ENCODE assay signal across 8 cellular contexts in genomic region chr18:47158314-47158853, GRCh38. TPM values are rescaled to one million over a fixed set of nuclear protein-coding genes. Genes with fewer than 3 reads are reported as not detected.
A peak's percentile ranks its signal among the peaks of the same experiment; 100 is the strongest.
DNase-seq lines count a peak whose midpoint lies in the region; ATAC-seq, FAIRE-seq and TF ChIP-seq lines count a peak whose summit lies in the region.
"Not testable (repeated sequence)": the region's sequence is repeated elsewhere in the genome, so short reads cannot be mapped to it uniquely, and the experiment has no call there.

No MANE protein-coding gene starts in this region.

- H3K27me3 ChIP-seq in HCT116 (ENCODE audit: insufficient read depth, low read length); endodermal cell (ENCODE audit: control insufficient read depth, insufficient read depth, low read length, poor library complexity, severe bottlenecking): not testable (repeated sequence)

- 94 to 95% methylated on average over 7 to 18 of the region's 18 CpGs for WGBS in endodermal cell (ENCODE audit: insufficient coverage in 1 of 2, insufficient read length in 1 of 2), 2 experiments

- not testable (repeated sequence) for H3K27me3 Mint-ChIP-seq in endodermal cell (ENCODE audit: insufficient read depth)

- POLR2A ChIA-PET in HCT116 (lab: Charles Lee) = not testable (repeated sequence)

- H3K9ac ChIP-seq in HCT116 (ENCODE audit: low read length) = 0 out of 2 replicates have a peak overlapping the region, but pooled peaks have one; percentile 5
- not testable (repeated sequence) for H3K9ac ChIP-seq in endodermal cell (ENCODE audit: extremely low read depth, low read length, poor library complexity, severe bottlenecking)

- H3K36me3 ChIP-seq in HCT116 (ENCODE audit: control insufficient read depth in 1 of 2, insufficient read depth in 2 of 2, low read length in 2 of 2) (peaks cover 3 to 15% of the 10 kb centered on the region in 2 experiments; a peak in 1 of 4 replicates), endodermal cell (ENCODE audit: control insufficient read depth, insufficient read depth, low read length) (peaks cover 27% of the 10 kb centered on the region)

- H3K4me1 Mint-ChIP-seq in endodermal cell = not testable (repeated sequence)

- H3K27ac Mint-ChIP-seq in endodermal cell = not testable (repeated sequence)

- H4K20me1 ChIP-seq in HCT116 (ENCODE audit: insufficient read depth) = not testable (repeated sequence)

- DNase-seq in EH (ENCODE audit: low read depth) = peak; percentile 50
- peak; percentile 77 for DNase-seq in HCT116 (ENCODE audit: low read depth, low spot score)
- DNase-seq in M059J (ENCODE audit: low read depth) = peak; percentile 75
- DNase-seq in RPMI7951 (ENCODE audit: low read depth) = peak; percentile 32
- DNase-seq in astrocyte of the hippocampus (ENCODE audit: low read depth, low spot score) = peak; percentile 16
- peak; percentile 62 for DNase-seq in endodermal cell
- peak; percentile 67 for DNase-seq in iris pigment epithelial cell (ENCODE audit: low read depth)
- DNase-seq in urothelium cell line (ENCODE audit: low spot score) = peak; percentile 6

- peak overlapping the region; percentile 51; the same call in 1 of the 2 replicates for H3K27ac ChIP-seq in HCT116 (ENCODE audit: low read depth, low read length)
- H3K27ac ChIP-seq in endodermal cell (ENCODE audit: low read depth, low read length) = not testable (repeated sequence)

- peaks cover 34% of the 10 kb centered on the region for H3K36me3 Mint-ChIP-seq in endodermal cell (ENCODE audit: low read depth)

- TF ChIP-seq CTCF in HCT116 (IDR thresholded peaks at IDR 0.05 in 2 of 3, conservative IDR thresholded peaks at IDR 0.05 in 1 of 3; ENCODE audit: borderline replicate concordance in 1 of 3, insufficient read depth in 1 of 3, low read depth in 2 of 3, low read length in 2 of 3); endodermal cell (conservative IDR thresholded peaks at IDR 0.05): not testable (repeated sequence)

- not testable (repeated sequence) for H3K9me2 ChIP-seq in HCT116 (ENCODE audit: insufficient read depth)

- H2AFZ ChIP-seq in HCT116 (ENCODE audit: low read depth, low read length, poor library complexity, severe bottlenecking) = not testable (repeated sequence)

- CTCF ChIA-PET in HCT116 (lab: Charles Lee) = not testable (repeated sequence)

- H3K4me3 ChIP-seq in HCT116 (replicated peaks in 1 of 2; ENCODE audit: low read depth in 1 of 2, low read length in 2 of 2); endodermal cell (ENCODE audit: low read length): not testable (repeated sequence)

- TF ChIP-seq RAD21 in HCT116 (IDR thresholded peaks at IDR 0.05; ENCODE audit: low read depth) = not testable (repeated sequence)

- H3K4me3 Mint-ChIP-seq in endodermal cell = not testable (repeated sequence)

- TF ChIP-seq POLR2A in HCT116 (IDR thresholded peaks at IDR 0.05; ENCODE audit: borderline replicate concordance, extremely low read depth, insufficient read depth, insufficient read length) = not testable (repeated sequence)

- H3K4me1 ChIP-seq in HCT116 (ENCODE audit: control insufficient read depth in 1 of 2, insufficient read depth in 2 of 2, low read length in 2 of 2) = peaks cover 15 to 19% of the 10 kb centered on the region in 2 experiments
- not testable (repeated sequence) for H3K4me1 ChIP-seq in endodermal cell (ENCODE audit: control insufficient read depth, insufficient read depth, low read length)

- RAD21 ChIA-PET in HCT116 (lab: Charles Lee; ENCODE audit: low non-redundant PET in 1 of 2, low total read pairs in 2 of 2, uncharacterized antibody in 2 of 2, unreplicated experiment in 2 of 2) = not testable (repeated sequence)

- not testable (repeated sequence) for H3K9me3 ChIP-seq in HCT116 (ENCODE audit: control insufficient read depth in 1 of 2, insufficient read depth in 1 of 2, low read depth in 1 of 2, low read length in 2 of 2); endodermal cell (ENCODE audit: control insufficient read depth, low read length)

- FAIRE-seq in urothelium cell line (lab: Jason Lieb, UNC) = not testable (repeated sequence)

- intact Hi-C loops in HCT116 (cut with micrococcal nuclease) = loop anchor here (10.0 kb wide), 1 partner anchor 846 kb away; no protein-coding TSS in a partner anchor

- H3K79me2 ChIP-seq in HCT116 (ENCODE audit: insufficient read depth, low read length) = peaks cover 67% of the 10 kb centered on the region

- H3K4me2 ChIP-seq in HCT116 (ENCODE audit: low read length) = peak overlapping the region; percentile 55

- not testable (repeated sequence) for H3K9me3 Mint-ChIP-seq in endodermal cell

- ATAC-seq in HCT116 = peak; percentile 92

- BruUV-seq in HCT116 (replicated peaks; lab: Mats Ljungman, UMichigan) = not testable (repeated sequence)

TF ChIP-seq in HCT116, 20 proteins besides CTCF, POLR2A, EP300 and RAD21:
- peak; percentile 52 for TF ChIP-seq JUND (IDR thresholded peaks at IDR 0.05)
- TF ChIP-seq FOSL1 (IDR thresholded peaks at IDR 0.05; ENCODE audit: low read depth) = peak; percentile 59
- TF ChIP-seq CBX3 (IDR thresholded peaks at IDR 0.05; ENCODE audit: low read depth) = peak; percentile 37; the same call in 1 of the 2 replicates

RNA-seq across cellular contexts. Expression of gene HDHD2, which starts 8.1 kb away (rescaled TPM):
- total RNA-seq in HCT116 (2021; ENCODE audit: unreplicated experiment) (29.1 TPM), endodermal cell (10 to 100 TPM; 53.6 to 76.8 TPM)
- 23.5 and 24.8 TPM in 2 replicates for polyA plus RNA-seq in HCT116 (2012)
- 15.5 and 21.3 TPM in 2 replicates for total RNA-seq in M059J (2014; rRNA removed; shearing (Covaris generic))
- total RNA-seq in RPMI7951 (2014; rRNA removed; shearing (Covaris generic)) = 15.1 and 16.8 TPM in 2 replicates
- 61.6 TPM for polyA plus RNA-seq in endodermal cell (2013, experiment 1 of 2)
- 58.7 TPM for polyA plus RNA-seq in endodermal cell (2013, experiment 2 of 2)

RNA-seq across cellular contexts. Expression of gene IER3IP1, which starts 17.8 kb away (rescaled TPM):
- 12.0 TPM for total RNA-seq in HCT116 (2021; ENCODE audit: unreplicated experiment)
- polyA plus RNA-seq in HCT116 (2012) = 27.0 and 30.7 TPM in 2 replicates
- 38.8 and 46.5 TPM in 2 replicates for total RNA-seq in M059J (2014; rRNA removed; shearing (Covaris generic))
- 39.5 and 41.3 TPM in 2 replicates for total RNA-seq in RPMI7951 (2014; rRNA removed; shearing (Covaris generic))
- 10 to 100 TPM in 1 of 2 donors, 1 to 10 TPM in 1; 6.1 to 10.3 TPM for total RNA-seq in endodermal cell
- polyA plus RNA-seq in endodermal cell (2013, experiment 1 of 2) = 21.7 TPM
- 20.7 TPM for polyA plus RNA-seq in endodermal cell (2013, experiment 2 of 2)

Comparison
In these comparisons a context has a peak if more than half of its experiments do, and no peak if none do; other contexts are left out.
1. DNase-seq: peak in every context shown above with its lines; median percentile 77 in HCT116; 75 in M059J; 67 in iris pigment epithelial cell; 62 in endodermal cell; 50 in EH; 32 in RPMI7951; 16 in astrocyte of the hippocampus; 6 in urothelium cell line.